ENCODE assay signal across 21 cellular contexts in genomic region chr7:129149546-129149945, GRCh38. TPM values are rescaled to one million over a fixed set of nuclear protein-coding genes. Genes with fewer than 3 reads are reported as not detected.
DNase-seq lines count a peak whose midpoint lies in the region; ATAC-seq and TF ChIP-seq lines count a peak whose summit lies in the region.
"Had no signal": no experiment of that assay in that cellular context is flagged by ENCODE, and none has a peak within 500 bp of the region (broad histone marks: within the 10 kb centered on the region; RNA-seq: fewer than 3 reads in every experiment).

No MANE protein-coding gene starts in this region.

- H4K8ac ChIP-seq in mesenchymal stem cell (ENCODE audit: low read length): no peak overlapping the region

- no peaks in the 10 kb centered on the region for H3K27me3 Mint-ChIP-seq in naive B cell

- H3K9ac ChIP-seq in BLaER1 (no peak overlapping the region), mesenchymal stem cell (ENCODE audit: low read length) (no peak overlapping the region)
- H3K9ac ChIP-seq: GM23248 had no signal

- H3K36me3 ChIP-seq in BLaER1 (peaks cover 5% of the 10 kb centered on the region; the same call in 1 of the 2 replicates), SJCRH30 (no peaks in the 10 kb centered on the region; the same call in 1 of the 2 replicates), mesenchymal stem cell (ENCODE audit: control insufficient read depth in 1 of 2, insufficient read depth in 2 of 2, low read depth in 1 of 2, low read length in 2 of 2) (no peaks in the 10 kb centered on the region)
- H3K36me3 ChIP-seq: SJSA1 had no signal

- no peak overlapping the region for H4K91ac ChIP-seq in mesenchymal stem cell (ENCODE audit: low read length)

- H3K27ac Mint-ChIP-seq in naive B cell: peak overlapping the region in 4 of 6 donors; percentile 70 to 98 (median 84)
- H3K27ac Mint-ChIP-seq: CD4-positive, alpha-beta memory T cell had no signal

- H2AFZ ChIP-seq in mesenchymal stem cell (ENCODE audit: low read depth, low read length): no peak overlapping the region
- H2AFZ ChIP-seq: GM23248 had no signal

- no peaks in the 10 kb centered on the region for H3K9me3 Mint-ChIP-seq in naive B cell
- H3K9me3 Mint-ChIP-seq: CD4-positive, alpha-beta memory T cell had no signal

- H3K4me2 ChIP-seq in BLaER1 (peak overlapping the region; percentile 74), mesenchymal stem cell (ENCODE audit: low read length, poor library complexity, severe bottlenecking) (no peak overlapping the region)

- no peak overlapping the region for H2BK15ac ChIP-seq in mesenchymal stem cell (ENCODE audit: low read depth, poor library complexity, severe bottlenecking)

- WGBS in mesenchymal stem cell: 82% methylated on average over 6 of the region's 9 CpGs
- WGBS in lower leg skin, 2 donors: 72 to 78% methylated on average over 9 of the region's 9 CpGs

- H2BK5ac ChIP-seq in mesenchymal stem cell (ENCODE audit: low read depth, low read length, poor library complexity, severe bottlenecking): no peak overlapping the region

- H2AK5ac ChIP-seq in mesenchymal stem cell (ENCODE audit: low read length, severe bottlenecking): no peak overlapping the region

- H3K4me3 Mint-ChIP-seq in naive B cell: peak overlapping the region; percentile 21 to 99 (median 52)
- H3K4me3 Mint-ChIP-seq: CD4-positive, alpha-beta memory T cell had no signal

- intact Hi-C loops in lower leg skin (cut with DNase I; ENCODE audit: low total_unique reads): no loop called here

- H3K4me1 Mint-ChIP-seq in naive B cell: peaks cover 67 to 92% (median 90%) of the 10 kb centered on the region in 3 donors

- H2BK12ac ChIP-seq in mesenchymal stem cell (ENCODE audit: low read length in 2 of 2): no peak overlapping the region

- peaks cover 8 to 19% of the 10 kb centered on the region in 2 donors for H3K36me3 Mint-ChIP-seq in naive B cell
- H3K36me3 Mint-ChIP-seq: CD4-positive, alpha-beta memory T cell had no signal

- no peak for TF ChIP-seq POLR2A in lower leg skin (IDR thresholded peaks at IDR 0.05)

- in situ Hi-C loops in KBM-7 (cut with MboI; ENCODE audit: low pct_unique_long_range_greater_than_20kb, low sequenced_read_pairs): no loop called here

- no peak for TF ChIP-seq CTCF in lower leg skin (IDR thresholded peaks at IDR 0.05)

- no peaks in the 10 kb centered on the region; the same call in 1 of the 2 replicates for H4K20me1 ChIP-seq in BLaER1

- H3K14ac ChIP-seq in mesenchymal stem cell (ENCODE audit: low read length in 2 of 2): no peak overlapping the region

- H3K27me3 ChIP-seq in BLaER1 (no peaks in the 10 kb centered on the region; the same call in 1 of the 2 replicates), SJCRH30 (no peaks in the 10 kb centered on the region), mesenchymal stem cell (ENCODE audit: control insufficient read depth in 1 of 2, insufficient read depth in 1 of 2, low read length in 2 of 2) (peaks cover 39 to 87% of the 10 kb centered on the region in 2 experiments)

- ATAC-seq in naive B cell (ENCODE audit: low read depth in 2 of 2): no peak

- DNase-seq in KBM-7 (peak; percentile 36), SJCRH30 (no peak), naive B cell (no peak), mesenchymal stem cell (no peak), NCI-H1436 treated with DMSO at 0.1 percent for 48 hours (lab: John Stamatoyannopoulos, UW) (no peak), lower leg skin (ENCODE audit: low spot score in 2 of 2) (no peak)
- DNase-seq: ACHN; AML-193; Calu3; CD4-positive, alpha-beta memory T cell; DMS53; GM23248; HCEC 1CT; IMR-90; NCI-H1048; NCI-H146; NCI-H2081 treated with DMSO at 0.1 percent for 48 hours; NCI-H510A; SW 1271 had no signal

- H3K4me3 ChIP-seq in BLaER1 (peak overlapping the region; percentile 15; the same call in 1 of the 2 replicates), SJCRH30 (no peak overlapping the region), mesenchymal stem cell (ENCODE audit: insufficient read depth in 1 of 2, low read depth in 1 of 2, low read length in 2 of 2) (no peak overlapping the region), lower leg skin (ENCODE audit: low read depth, poor library complexity, severe bottlenecking) (no peak overlapping the region)
- H3K4me3 ChIP-seq: GM23248, SJSA1 had no signal

- H3K4ac ChIP-seq in mesenchymal stem cell (ENCODE audit: low read depth in 1 of 2, low read length in 2 of 2): no peak overlapping the region

- H3K9me3 ChIP-seq in BLaER1: no peaks in the 10 kb centered on the region
- no peaks in the 10 kb centered on the region for H3K9me3 ChIP-seq in SJCRH30 (replicated peaks)
- H3K9me3 ChIP-seq in mesenchymal stem cell (ENCODE audit: control insufficient read depth, low read length): no peaks in the 10 kb centered on the region
- H3K9me3 ChIP-seq: SJSA1 had no signal

- H3K79me1 ChIP-seq in mesenchymal stem cell (replicated peaks; ENCODE audit: low read length, poor library complexity, severe bottlenecking): peaks cover 2% of the 10 kb centered on the region

- no peak overlapping the region for H3K18ac ChIP-seq in mesenchymal stem cell (ENCODE audit: low read depth in 1 of 2, low read length in 2 of 2)

- H3K4me1 ChIP-seq in BLaER1 (peaks cover 55% of the 10 kb centered on the region), SJCRH30 (peaks cover 23% of the 10 kb centered on the region), mesenchymal stem cell (ENCODE audit: control insufficient read depth, insufficient read depth, low read depth, low read length) (peaks cover 7% of the 10 kb centered on the region)
- H3K4me1 ChIP-seq: SJSA1 had no signal

- H3K27ac ChIP-seq in BLaER1 (peak overlapping the region; percentile 70), SJCRH30 (peak overlapping the region; percentile 29), mesenchymal stem cell (ENCODE audit: low read length, poor library complexity, severe bottlenecking) (no peak overlapping the region)
- H3K27ac ChIP-seq: GM23248, SJSA1 had no signal

- H3K23ac ChIP-seq in mesenchymal stem cell (ENCODE audit: low read length in 2 of 2): no peak overlapping the region

- H2BK120ac ChIP-seq in mesenchymal stem cell (ENCODE audit: low read depth, low read length): no peak overlapping the region

RNA-seq across cellular contexts. Expression of gene TSPAN33, which starts 5.0 kb away (rescaled TPM):
- total RNA-seq in SJCRH30 (2014; rRNA removed; shearing (Covaris generic)): 47.8 and 49.1 TPM in 2 replicates
- polyA plus RNA-seq in naive B cell (ENCODE audit: low read depth in 6 of 6): 100 to 1,000 TPM in 5 of 6 donors, 10 to 100 TPM in 1; 92.8 to 171 (median 136) TPM
- 0.43 TPM for polyA plus RNA-seq in mesenchymal stem cell (2013, experiment 1 of 2)
- 0.40 TPM for polyA plus RNA-seq in mesenchymal stem cell (2013, experiment 2 of 2)
- total RNA-seq in lower leg skin: 10 to 100 TPM in 2 of 4 donors, 1 to 10 TPM in 2; 7.4 to 13.4 (median 9.9) TPM
- polyA plus RNA-seq: GM23248 had no signal

RNA-seq across cellular contexts. Expression of gene SMO, which starts 38.9 kb away (rescaled TPM):
- 40.5 and 43.2 TPM in 2 replicates for total RNA-seq in SJCRH30 (2014; rRNA removed; shearing (Covaris generic))
- under 1 TPM in 1 of 6 donors, not detected in 5; 0.14 TPM for polyA plus RNA-seq in naive B cell (ENCODE audit: low read depth in 6 of 6)
- 12.2 TPM for polyA plus RNA-seq in mesenchymal stem cell (2013, experiment 1 of 2)
- 12.1 TPM for polyA plus RNA-seq in mesenchymal stem cell (2013, experiment 2 of 2)
- total RNA-seq in lower leg skin: 10 to 100 TPM in 3 of 4 donors, 1 to 10 TPM in 1; 9.7 to 19.4 (median 14.7) TPM
- total RNA-seq: CD4-positive, alpha-beta memory T cell had no signal
- polyA plus RNA-seq: CD4-positive, alpha-beta memory T cell had no signal
